26 cellular contexts compared by ENCODE assay signal in genomic region chr9:77271023-77271690, GRCh38.
DNase-seq lines count a peak whose midpoint lies in the region; ATAC-seq and TF ChIP-seq lines count a peak whose summit lies in the region.
"Had no signal": no experiment of that assay in that cellular context is flagged by ENCODE, and none has a peak within 500 bp of the region (broad histone marks: within the 10 kb centered on the region; RNA-seq: fewer than 3 reads in every experiment).

No MANE protein-coding gene starts in this region.

- ATAC-seq in GM19468 (IDR thresholded peaks at IDR 0.05; ENCODE audit: extremely low read depth, unreplicated experiment) (peak; percentile 65), HG03196 (IDR thresholded peaks at IDR 0.05; ENCODE audit: unreplicated experiment) (peak; percentile 48), GM19035 (IDR thresholded peaks at IDR 0.05; ENCODE audit: unreplicated experiment) (no peak), GM19395 (IDR thresholded peaks at IDR 0.05; ENCODE audit: unreplicated experiment) (no peak)
- peak; percentile 68 for ATAC-seq in activated T-helper 17 cell treated with anti-CD3 and anti-CD28 coated beads, Interleukin-2, amount 50 U/mL, for 72 hours (replicated peaks)
- ATAC-seq: A549; body of pancreas; effector memory CD8-positive, alpha-beta T cell; upper lobe of right lung had no signal

- peak overlapping the region; percentile 43 for H3K27ac Mint-ChIP-seq in activated T-helper 17 cell treated with anti-CD3 and anti-CD28 coated beads, Interleukin-2, amount 50 U/mL, for 72 hours
- H3K27ac Mint-ChIP-seq: activated CD4-positive, alpha-beta T cell treated with anti-CD3 and anti-CD28 coated beads, Interleukin-2, amount 10 ng/mL, durations not matched to agents 24 days and 14 days; activated naive CD8-positive, alpha-beta T cell treated with anti-CD3 and anti-CD28 coated beads, Interleukin-2, amount 10 ng/mL, durations not matched to agents 7 days and 5 days; activated T-helper 2 cell treated with anti-CD3 and anti-CD28 coated beads, Interferon-gamma antibody, Interleukin-2, Interleukin-4, amounts not matched to agents 10 μg/mL and 5 μg/mL and 100 μg/mL, durations not matched to agents 14 hours and 24 hours and 36 hours; B cell; memory B cell; progenitor cell of endocrine pancreas had no signal

- no peaks in the 10 kb centered on the region for H3K9me3 Mint-ChIP-seq in activated T-helper 17 cell treated with anti-CD3 and anti-CD28 coated beads, Interleukin-2, amount 50 U/mL, for 72 hours
- H3K9me3 Mint-ChIP-seq: effector memory CD8-positive, alpha-beta T cell; memory B cell had no signal

- in situ Hi-C loops in GM13977 (cut with MboI; ENCODE audit: low pct_unique_long_range_greater_than_20kb, low sequenced_read_pairs, unreplicated experiment): no loop called here

- peak; percentile 17 for DNase-seq in GM13977 (ENCODE audit: low spot score)
- no peak for DNase-seq in activated CD4-positive, CD25-positive, alpha-beta regulatory T cell treated with anti-CD3 and anti-CD28 coated beads, Interleukin-2, amount 50 U/mL, for 72 hours
- DNase-seq in GM03348 (ENCODE audit: low spot score): no peak
- DNase-seq: activated CD4-positive, alpha-beta T cell treated with anti-CD3 and anti-CD28 coated beads, Interleukin-2, amount 10 ng/mL, durations not matched to agents 24 days and 14 days; activated naive CD8-positive, alpha-beta T cell treated with anti-CD3 and anti-CD28 coated beads, Interleukin-2, amount 10 ng/mL, durations not matched to agents 7 days and 5 days; body of pancreas; DMS53; effector memory CD8-positive, alpha-beta T cell; glutamatergic neuron; H7; NCI-H1417; NCI-H2107; NCI-H524; SK-N-SH; substantia nigra; upper lobe of right lung had no signal

- H3K36me3 Mint-ChIP-seq in activated T-helper 17 cell treated with anti-CD3 and anti-CD28 coated beads, Interleukin-2, amount 50 U/mL, for 72 hours (ENCODE audit: low read depth): peaks cover 61% of the 10 kb centered on the region

- no peak overlapping the region for H3K4me3 Mint-ChIP-seq in activated T-helper 17 cell treated with anti-CD3 and anti-CD28 coated beads, Interleukin-2, amount 50 U/mL, for 72 hours
- H3K4me3 Mint-ChIP-seq: activated CD4-positive, alpha-beta T cell treated with anti-CD3 and anti-CD28 coated beads, Interleukin-2, amount 10 ng/mL, durations not matched to agents 24 days and 14 days; activated naive CD8-positive, alpha-beta T cell treated with anti-CD3 and anti-CD28 coated beads, Interleukin-2, amount 10 ng/mL, durations not matched to agents 7 days and 5 days; B cell; effector memory CD8-positive, alpha-beta T cell; memory B cell had no signal

- no peak for TF ChIP-seq CTCF in GM13977 (IDR thresholded peaks at IDR 0.05; ENCODE audit: extremely low read depth, insufficient read depth, missing control alignments)

- H3K27me3 Mint-ChIP-seq in activated T-helper 17 cell treated with anti-CD3 and anti-CD28 coated beads, Interleukin-2, amount 50 U/mL, for 72 hours: no peaks in the 10 kb centered on the region
- H3K27me3 Mint-ChIP-seq: activated CD4-positive, alpha-beta T cell treated with anti-CD3 and anti-CD28 coated beads, Interleukin-2, amount 10 ng/mL, durations not matched to agents 24 days and 14 days; activated naive CD8-positive, alpha-beta T cell treated with anti-CD3 and anti-CD28 coated beads, Interleukin-2, amount 10 ng/mL, durations not matched to agents 7 days and 5 days; B cell; effector memory CD8-positive, alpha-beta T cell; memory B cell; progenitor cell of endocrine pancreas had no signal

- no peaks in the 10 kb centered on the region for H3K4me1 Mint-ChIP-seq in activated T-helper 17 cell treated with anti-CD3 and anti-CD28 coated beads, Interleukin-2, amount 50 U/mL, for 72 hours
- H3K4me1 Mint-ChIP-seq: activated CD4-positive, alpha-beta T cell treated with anti-CD3 and anti-CD28 coated beads, Interleukin-2, amount 10 ng/mL, durations not matched to agents 24 days and 14 days; activated naive CD8-positive, alpha-beta T cell treated with anti-CD3 and anti-CD28 coated beads, Interleukin-2, amount 10 ng/mL, durations not matched to agents 7 days and 5 days; B cell; memory B cell had no signal

Comparison
In these comparisons a context has a peak if more than half of its experiments do, and no peak if none do; other contexts are left out.
1. ATAC-seq: peak in GM19468 (single experiment), HG03196 (single experiment) and activated T-helper 17 cell treated with anti-CD3 and anti-CD28 coated beads, Interleukin-2, amount 50 U/mL, for 72 hours (single experiment); none in GM19035 (single experiment) and GM19395 (single experiment).